Comparison of ENCODE assay signal across 11 cellular contexts in the genomic region with DNA sequence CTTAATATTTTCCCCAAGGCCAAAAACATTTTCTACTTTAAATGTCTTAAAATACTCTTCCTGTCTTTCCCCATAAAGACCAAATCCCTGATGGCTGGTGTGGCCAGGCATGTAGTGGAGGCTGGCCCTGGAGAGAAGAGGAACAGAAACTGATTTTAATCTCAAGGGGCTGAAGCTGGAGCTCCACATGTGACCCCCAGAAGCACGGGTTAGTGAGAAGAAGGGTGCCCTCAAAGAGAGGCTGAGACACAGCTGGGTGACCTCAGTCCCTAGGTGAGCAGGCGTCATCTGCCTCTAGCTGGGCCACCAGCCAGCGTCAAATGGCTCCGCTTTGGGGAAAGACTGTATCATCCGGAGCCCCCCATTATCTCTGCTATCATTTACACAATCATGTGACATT. TPM values are rescaled to one million over a fixed set of nuclear protein-coding genes. Genes with fewer than 3 reads are reported as not detected.
DNase-seq lines count a peak whose midpoint lies in the region; ATAC-seq and TF ChIP-seq lines count a peak whose summit lies in the region.
"Had no signal": no experiment of that assay in that cellular context is flagged by ENCODE, and none has a peak within 500 bp of the region (broad histone marks: within the 10 kb centered on the region; RNA-seq: fewer than 3 reads in every experiment).

No MANE protein-coding gene starts in this region.

- H3K27me3 Mint-ChIP-seq in chondrocyte (ENCODE audit: low read depth) (no peaks in the 10 kb centered on the region), progenitor cell of endocrine pancreas (no peaks in the 10 kb centered on the region)

- H3K9me3 Mint-ChIP-seq in chondrocyte (ENCODE audit: low read depth) (peaks cover 6% of the 10 kb centered on the region), progenitor cell of endocrine pancreas (ENCODE audit: low read depth) (peaks cover 10% of the 10 kb centered on the region)

- no peak for TF ChIP-seq CTCF in chondrocyte (IDR thresholded peaks at IDR 0.05)
- no peak for TF ChIP-seq CTCF in progenitor cell of endocrine pancreas (IDR thresholded peaks at IDR 0.05; ENCODE audit: unreplicated experiment)

- peak; percentile 95 for ATAC-seq in GM18508 (IDR thresholded peaks at IDR 0.05; ENCODE audit: insufficient read depth, unreplicated experiment)
- peak; percentile 91 for ATAC-seq in GM21515 (IDR thresholded peaks at IDR 0.05; ENCODE audit: unreplicated experiment)
- ATAC-seq in HG03135 (IDR thresholded peaks at IDR 0.05; ENCODE audit: unreplicated experiment): peak; percentile 95
- ATAC-seq in GM18520 (IDR thresholded peaks at IDR 0.05; ENCODE audit: unreplicated experiment): no peak
- ATAC-seq: left colon had no signal

- no peaks in the 10 kb centered on the region for H3K36me3 Mint-ChIP-seq in chondrocyte (ENCODE audit: low read depth)
- H3K36me3 Mint-ChIP-seq in progenitor cell of endocrine pancreas (ENCODE audit: insufficient read depth): no peaks in the 10 kb centered on the region
- H3K36me3 Mint-ChIP-seq: CD4-positive, alpha-beta memory T cell had no signal

- H3K4me1 Mint-ChIP-seq in chondrocyte (ENCODE audit: low read depth) (peaks cover 25% of the 10 kb centered on the region), progenitor cell of endocrine pancreas (ENCODE audit: low read depth) (peaks cover 13% of the 10 kb centered on the region)
- H3K4me1 Mint-ChIP-seq: CD4-positive, alpha-beta memory T cell had no signal

- H3K4me3 Mint-ChIP-seq in chondrocyte (ENCODE audit: unreplicated experiment): no peak overlapping the region
- no peak overlapping the region for H3K4me3 Mint-ChIP-seq in progenitor cell of endocrine pancreas (ENCODE audit: low read depth)
- H3K4me3 Mint-ChIP-seq: CD4-positive, alpha-beta memory T cell had no signal

- H3K27ac ChIP-seq in caudate nucleus (ENCODE audit: low read depth, low read length): no peak overlapping the region
- H3K27ac ChIP-seq: WERI-Rb-1 had no signal

- DNase-seq in chondrocyte (ENCODE audit: low spot score): no peak
- no peak for DNase-seq in progenitor cell of endocrine pancreas (ENCODE audit: low spot score, unreplicated experiment)
- DNase-seq in stimulated activated CD4-positive, alpha-beta T cell treated with anti-CD3 and anti-CD28 coated beads, Interleukin-1b, Interleukin-23, amount 100 ng/mL, for 48 hours: no peak
- no peak for DNase-seq in caudate nucleus (lab: John Stamatoyannopoulos, UW)
- DNase-seq: CD4-positive, alpha-beta memory T cell; left colon; WERI-Rb-1 had no signal

- peak overlapping the region; percentile 71 for H3K27ac Mint-ChIP-seq in chondrocyte (ENCODE audit: unreplicated experiment)
- no peak overlapping the region for H3K27ac Mint-ChIP-seq in progenitor cell of endocrine pancreas
- H3K27ac Mint-ChIP-seq: CD4-positive, alpha-beta memory T cell had no signal

RNA-seq across cellular contexts. Expression of a gene that starts 19.3 kb away (rescaled TPM):
- total RNA-seq in chondrocyte (25.5 to 33.9 TPM (median 28.8 TPM) in 3 replicates), progenitor cell of endocrine pancreas (19.3 and 24.8 TPM in 2 replicates)
